Comparison of ENCODE assay signal across 13 cellular contexts in genomic region chr19:11165486-11166030, GRCh38. TPM values are rescaled to one million over a fixed set of nuclear protein-coding genes. Genes with fewer than 3 reads are reported as not detected.
DNase-seq lines count a peak whose midpoint lies in the region; ATAC-seq and TF ChIP-seq lines count a peak whose summit lies in the region.
"Had no signal": no experiment of that assay in that cellular context is flagged by ENCODE, and none has a peak within 500 bp of the region (broad histone marks: within the 10 kb centered on the region; RNA-seq: fewer than 3 reads in every experiment).

No MANE protein-coding gene starts in this region.

- 85 to 90% methylated on average over 13 of the region's 13 CpGs for WGBS in sigmoid colon, 2 donors

- H3K27me3 ChIP-seq in ACC112 (ENCODE audit: insufficient read depth, low read length) (no peaks in the 10 kb centered on the region), left ventricle myocardium inferior (ENCODE audit: low read depth) (no peaks in the 10 kb centered on the region), sigmoid colon (no peaks in the 10 kb centered on the region)

- TF ChIP-seq EP300 in sigmoid colon (IDR thresholded peaks at IDR 0.05): no peak

- H3K9me3 ChIP-seq in left ventricle myocardium inferior (replicated peaks) (peaks cover 7% of the 10 kb centered on the region), sigmoid colon (no peaks in the 10 kb centered on the region)

- DNase-seq in astrocyte of the spinal cord (ENCODE audit: low read depth, low spot score): peak; percentile 14
- no peak for DNase-seq in left ventricle myocardium inferior
- DNase-seq in sigmoid colon: peak; percentile 72
- DNase-seq in activated CD4-positive, alpha-beta T cell treated with anti-CD3 and anti-CD28 coated beads for 48 hours: no peak
- DNase-seq in stimulated activated naive CD4-positive, alpha-beta T cell treated with Interleukin-2 at 50 U/mL for 16 hours (lab: John Stamatoyannopoulos, UW): no peak
- no peak for DNase-seq in midbrain (lab: John Stamatoyannopoulos, UW)
- DNase-seq: DMS153; NCI-H1417; NCI-H510A treated with DMSO at 0.1 percent for 48 hours; stimulated activated CD4-positive, alpha-beta T cell treated with anti-CD3 and anti-CD28 coated beads, Interleukin-4, amount 100 ng/mL, for 24 hours had no signal

- no peak for TF ChIP-seq POLR2A in sigmoid colon (IDR thresholded peaks at IDR 0.05)

- H3K79me2 ChIP-seq in ACC112 (ENCODE audit: control insufficient read depth, insufficient read depth, low read length, unreplicated experiment): no peaks in the 10 kb centered on the region

- no peak overlapping the region for H2AFZ ChIP-seq in ACC112 (ENCODE audit: low read length, unreplicated experiment)

- ATAC-seq in GM18520 (IDR thresholded peaks at IDR 0.05; ENCODE audit: unreplicated experiment): no peak

- H3K27ac ChIP-seq in ACC112 (ENCODE audit: low read depth, low read length): peak overlapping the region; percentile 95
- peak overlapping the region; percentile 86 for H3K27ac ChIP-seq in left ventricle myocardium inferior (replicated peaks)
- peak overlapping the region; percentile 87 to 95 (median 92) for H3K27ac ChIP-seq in sigmoid colon

- H3K4me3 ChIP-seq in ACC112 (ENCODE audit: low read depth, low read length) (peak overlapping the region; percentile 21; the same call in 1 of the 2 replicates), astrocyte of the spinal cord (ENCODE audit: low read depth, low read length) (no peak overlapping the region), left ventricle myocardium inferior (peak overlapping the region; percentile 33), sigmoid colon (peak overlapping the region in 1 of 4 donors; percentile 11)
- H3K4me3 ChIP-seq: HAP-1 had no signal

- intact Hi-C loops in left ventricle myocardium inferior (cut with micrococcal nuclease): no loop called here
- intact Hi-C loops in sigmoid colon (cut with DNase I): loop anchor here (2.0 kb wide), 2 partner anchors 23 to 29 kb away; no protein-coding TSS in a partner anchor

- peaks cover 11% of the 10 kb centered on the region; the same call in 1 of the 2 replicates for H3K36me3 ChIP-seq in ACC112 (ENCODE audit: insufficient read depth, low read length)
- H3K36me3 ChIP-seq in left ventricle myocardium inferior: peaks cover 66% of the 10 kb centered on the region
- H3K36me3 ChIP-seq in sigmoid colon: peaks cover 23 to 48% (median 39%) of the 10 kb centered on the region in 4 donors
- H3K36me3 ChIP-seq: HAP-1 had no signal

- in situ Hi-C loops in astrocyte of the spinal cord (cut with HindIII; ENCODE audit: low sequenced_read_pairs): no loop called here

- H3K4me1 ChIP-seq in ACC112 (ENCODE audit: control insufficient read depth, insufficient read depth, low read length, unreplicated experiment) (peaks cover 36% of the 10 kb centered on the region), left ventricle myocardium inferior (peaks cover 50% of the 10 kb centered on the region), sigmoid colon (peaks cover 0 to 83% (median 77%) of the 10 kb centered on the region in 4 donors)
- H3K4me1 ChIP-seq: HAP-1 had no signal

- TF ChIP-seq CTCF in astrocyte of the spinal cord (IDR thresholded peaks at IDR 0.05; ENCODE audit: low read depth, low read length) (no peak), left ventricle myocardium inferior (IDR thresholded peaks at IDR 0.05; ENCODE audit: borderline replicate concordance) (no peak), sigmoid colon (IDR thresholded peaks at IDR 0.05) (no peak)

RNA-seq across cellular contexts. Expression of gene SPC24, which starts 10.0 kb away (rescaled TPM):
- total RNA-seq in left ventricle myocardium inferior: 3.9 TPM
- total RNA-seq in sigmoid colon: 1 to 10 TPM in 3 of 4 donors, under 1 TPM in 1; 0.99 to 6.0 (median 2.8) TPM
- 10 to 100 TPM in 1 of 3 donors, 1 to 10 TPM in 2; 1.2 to 13.0 (median 2.1) TPM for polyA plus RNA-seq in sigmoid colon

RNA-seq across cellular contexts. Expression of gene KANK2, which starts 31.8 kb away (rescaled TPM):
- 326 TPM for total RNA-seq in left ventricle myocardium inferior
- total RNA-seq in sigmoid colon: 1,000 to 10,000 TPM in 2 of 4 donors, 100 to 1,000 TPM in 2; 691 to 1,314 (median 1,068) TPM
- polyA plus RNA-seq in sigmoid colon: 100 to 1,000 TPM in 1 of 3 donors, 10 to 100 TPM in 2; 29.8 to 130 (median 89.4) TPM

Comparison
In these comparisons a context has a peak if more than half of its experiments do, and no peak if none do; other contexts are left out.
1. DNase-seq: peak in astrocyte of the spinal cord (single experiment) and sigmoid colon (single experiment); none in left ventricle myocardium inferior (single experiment), activated CD4-positive, alpha-beta T cell treated with anti-CD3 and anti-CD28 coated beads for 48 hours (single experiment), stimulated activated naive CD4-positive, alpha-beta T cell treated with Interleukin-2 at 50 U/mL for 16 hours (single experiment) and midbrain (single experiment).
2. Peak in every context shown above with its lines, with median percentiles within 50 percentile points of each other: H3K27ac ChIP-seq.